Comparison of ENCODE assay signal across 17 cellular contexts in the genomic region with DNA sequence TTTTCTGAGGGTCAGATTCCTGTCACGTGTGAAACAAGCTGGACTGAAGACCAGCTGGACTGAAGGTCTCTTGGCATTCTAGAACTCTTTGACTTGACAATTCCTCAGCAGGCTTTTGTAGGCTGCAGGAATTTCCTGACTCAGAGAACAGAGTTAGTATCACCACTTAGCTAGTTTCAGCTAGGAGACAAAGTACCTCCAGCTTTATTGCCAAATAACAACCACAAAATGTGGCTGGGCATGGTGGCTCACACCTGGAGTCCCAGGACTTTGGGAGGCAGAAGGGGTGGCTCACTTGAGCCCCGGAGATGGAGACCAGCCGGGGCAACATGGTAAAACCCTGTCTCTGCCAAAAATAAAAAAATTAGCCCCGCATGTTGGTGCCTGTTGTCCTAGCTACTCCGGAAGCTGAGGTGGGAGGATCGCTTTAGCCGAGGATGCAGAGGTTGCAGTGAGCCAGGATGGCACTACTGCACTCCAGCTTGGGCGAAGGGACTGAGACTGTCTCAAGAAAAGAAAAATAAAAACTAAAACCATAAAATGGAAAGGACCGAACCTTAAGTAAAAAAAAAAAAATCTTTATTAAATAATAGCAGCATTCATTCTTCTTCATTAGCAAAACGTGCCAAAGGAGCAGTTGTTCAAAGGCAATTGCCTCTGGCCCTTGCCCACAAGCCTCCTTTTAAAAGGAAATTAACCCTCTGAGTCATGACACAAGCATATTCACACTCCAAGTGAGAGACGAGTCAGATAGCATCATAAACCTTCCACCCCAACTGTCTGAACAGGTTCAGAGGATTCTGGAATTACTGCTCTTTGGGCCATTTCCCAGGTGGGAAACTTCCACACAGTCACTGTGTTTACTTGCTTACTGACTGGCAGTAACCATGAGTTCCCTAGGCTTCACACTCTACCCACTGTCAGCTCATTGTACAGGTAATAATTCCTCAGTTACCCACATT.
DNase-seq lines count a peak whose midpoint lies in the region; ATAC-seq and TF ChIP-seq lines count a peak whose summit lies in the region.
"Had no signal": no experiment of that assay in that cellular context is flagged by ENCODE, and none has a peak within 500 bp of the region (broad histone marks: within the 10 kb centered on the region; RNA-seq: fewer than 3 reads in every experiment).

No MANE protein-coding gene starts in this region.

- H3K36me3 ChIP-seq in body of pancreas (replicated peaks in 1 of 2; ENCODE audit: insufficient read depth in 1 of 2, low read depth in 2 of 2): no peaks in the 10 kb centered on the region
- H3K36me3 ChIP-seq: tibial nerve had no signal

- H3K27me3 ChIP-seq in body of pancreas: no peaks in the 10 kb centered on the region
- H3K27me3 ChIP-seq: tibial nerve had no signal

- H3K36me3 Mint-ChIP-seq in activated T-helper 17 cell treated with anti-CD3 and anti-CD28 coated beads, Interleukin-2, amount 50 U/mL, for 72 hours (ENCODE audit: low read depth): no peaks in the 10 kb centered on the region
- H3K36me3 Mint-ChIP-seq: CD4-positive, alpha-beta memory T cell had no signal

- no peaks in the 10 kb centered on the region for H3K4me1 ChIP-seq in body of pancreas
- H3K4me1 ChIP-seq: tibial nerve had no signal

- no peak overlapping the region for H3K27ac ChIP-seq in body of pancreas
- H3K27ac ChIP-seq: dorsolateral prefrontal cortex, tibial nerve had no signal

- no peaks in the 10 kb centered on the region for H3K9me3 Mint-ChIP-seq in activated T-helper 17 cell treated with anti-CD3 and anti-CD28 coated beads, Interleukin-2, amount 50 U/mL, for 72 hours

- H3K27me3 Mint-ChIP-seq in activated T-helper 17 cell treated with anti-CD3 and anti-CD28 coated beads, Interleukin-2, amount 50 U/mL, for 72 hours: peaks cover 9% of the 10 kb centered on the region

- H3K4me1 Mint-ChIP-seq in activated T-helper 17 cell treated with anti-CD3 and anti-CD28 coated beads, Interleukin-2, amount 50 U/mL, for 72 hours: no peaks in the 10 kb centered on the region

- no peak overlapping the region for H3K4me3 Mint-ChIP-seq in activated T-helper 17 cell treated with anti-CD3 and anti-CD28 coated beads, Interleukin-2, amount 50 U/mL, for 72 hours
- H3K4me3 Mint-ChIP-seq: CD4-positive, alpha-beta memory T cell had no signal

- TF ChIP-seq CTCF in body of pancreas (IDR thresholded peaks at IDR 0.05): no peak

- H3K9me3 ChIP-seq in body of pancreas: no peaks in the 10 kb centered on the region
- H3K9me3 ChIP-seq: tibial nerve had no signal

- DNase-seq in ELR (ENCODE audit: low read depth) (peak; percentile 29), HT-29 (ENCODE audit: low spot score) (peak; percentile 77), iris pigment epithelial cell (ENCODE audit: low read depth) (peak; percentile 56), body of pancreas (no peak), DMS114 treated with DMSO at 0.1 percent for 48 hours (lab: John Stamatoyannopoulos, UW; ENCODE audit: unreplicated experiment) (no peak), posterior vena cava (ENCODE audit: low spot score) (no peak)
- DNase-seq: activated CD8-positive, alpha-beta memory T cell treated with anti-CD3 and anti-CD28 coated beads for 24 hours; CD4-positive, alpha-beta memory T cell; dorsolateral prefrontal cortex; glutamatergic neuron; left ventricle myocardium superior; MM.1S; NCI-H2171; T-helper 9 cell had no signal

- 66 to 69% methylated on average over 11 of the region's 11 CpGs for WGBS in body of pancreas, 2 donors

- no peak for TF ChIP-seq POLR2A in body of pancreas (IDR thresholded peaks at IDR 0.05)

- no peak overlapping the region for H3K4me3 ChIP-seq in body of pancreas
- H3K4me3 ChIP-seq: dorsolateral prefrontal cortex, tibial nerve had no signal

- ATAC-seq in activated T-helper 17 cell treated with anti-CD3 and anti-CD28 coated beads, Interleukin-2, amount 50 U/mL, for 72 hours (replicated peaks): peak; percentile 46
- ATAC-seq in body of pancreas (no peak), HG02678 (IDR thresholded peaks at IDR 0.05; ENCODE audit: unreplicated experiment) (no peak)
- ATAC-seq: left ventricle myocardium superior had no signal

- intact Hi-C loops in body of pancreas (cut with DNase I) (no loop called here), posterior vena cava (cut with DNase I) (no loop called here)

- no peak overlapping the region for H3K27ac Mint-ChIP-seq in activated T-helper 17 cell treated with anti-CD3 and anti-CD28 coated beads, Interleukin-2, amount 50 U/mL, for 72 hours
- H3K27ac Mint-ChIP-seq: CD4-positive, alpha-beta memory T cell had no signal

Comparison
In these comparisons a context has a peak if more than half of its experiments do, and no peak if none do; other contexts are left out.
1. DNase-seq: peak in ELR (single experiment), HT-29 (single experiment) and iris pigment epithelial cell (single experiment); none in body of pancreas (0 of 4), DMS114 treated with DMSO at 0.1 percent for 48 hours (single experiment) and posterior vena cava (single experiment).